In genomic region chr11:15828241-15828903, GRCh38 we compare ENCODE assay signal across 28 cellular contexts.
DNase-seq lines count a peak whose midpoint lies in the region; ATAC-seq, FAIRE-seq and TF ChIP-seq lines count a peak whose summit lies in the region.
"Had no signal": no experiment of that assay in that cellular context is flagged by ENCODE, and none has a peak within 500 bp of the region (broad histone marks: within the 10 kb centered on the region; RNA-seq: fewer than 3 reads in every experiment).

No MANE protein-coding gene starts in this region.

- H3K79me2 ChIP-seq in astrocyte (ENCODE audit: insufficient read depth, low read length) = no peaks in the 10 kb centered on the region
- H3K79me2 ChIP-seq: hepatocyte had no signal

- no peaks in the 10 kb centered on the region for H3K27me3 Mint-ChIP-seq in astrocyte (ENCODE audit: low read depth, unreplicated experiment)

- intact Hi-C loops in heart right ventricle (cut with DNase I) = loop anchor here in 4 of 10 donors (5.0 to 10.0 kb wide), 3 partner anchors 156 to 784 kb away; no protein-coding TSS in a partner anchor

- H3K27me3 ChIP-seq in astrocyte (ENCODE audit: insufficient read depth, low read length) (no peaks in the 10 kb centered on the region), heart right ventricle (no peaks in the 10 kb centered on the region)
- H3K27me3 ChIP-seq: BLaER1, colonic mucosa, foreskin keratinocyte, hepatocyte, neutrophil, transverse colon had no signal

- H3K27ac ChIP-seq in astrocyte (ENCODE audit: low read depth, low read length) (no peak overlapping the region), heart right ventricle (peak overlapping the region in 9 of 10 donors; percentile 11 to 81 (median 48))
- H3K27ac ChIP-seq: BLaER1, colonic mucosa, foreskin keratinocyte, hepatocyte, neutrophil, transverse colon had no signal

- H3K36me3 ChIP-seq in astrocyte (ENCODE audit: insufficient read depth, low read length) (no peaks in the 10 kb centered on the region), heart right ventricle (no peaks in the 10 kb centered on the region)
- H3K36me3 ChIP-seq: BLaER1, colonic mucosa, HAP-1, neutrophil, transverse colon had no signal

- H3K4me3 Mint-ChIP-seq in astrocyte (ENCODE audit: unreplicated experiment) = no peak overlapping the region
- H3K4me3 Mint-ChIP-seq: activated naive CD4-positive, alpha-beta T cell treated with anti-CD3 and anti-CD28 coated beads for 36 hours; effector memory CD8-positive, alpha-beta T cell had no signal

- H3K4me2 ChIP-seq in astrocyte (ENCODE audit: low read length) = no peak overlapping the region
- H3K4me2 ChIP-seq: BLaER1, hepatocyte had no signal

- H3K4me1 Mint-ChIP-seq in astrocyte (ENCODE audit: low read depth, unreplicated experiment) = peaks cover 17% of the 10 kb centered on the region

- no peak overlapping the region for H3K27ac Mint-ChIP-seq in astrocyte (ENCODE audit: unreplicated experiment)
- H3K27ac Mint-ChIP-seq: activated naive CD4-positive, alpha-beta T cell treated with anti-CD3 and anti-CD28 coated beads for 36 hours; effector memory CD8-positive, alpha-beta T cell had no signal

- no peaks in the 10 kb centered on the region for H3K9me3 Mint-ChIP-seq in astrocyte (ENCODE audit: unreplicated experiment)
- H3K9me3 Mint-ChIP-seq: activated naive CD4-positive, alpha-beta T cell treated with anti-CD3 and anti-CD28 coated beads for 36 hours had no signal

- no peaks in the 10 kb centered on the region for H3K36me3 Mint-ChIP-seq in astrocyte (ENCODE audit: low read depth, unreplicated experiment)

- H3K9me3 ChIP-seq in astrocyte (ENCODE audit: insufficient read depth, low read depth, low read length) (no peaks in the 10 kb centered on the region), heart right ventricle (no peaks in the 10 kb centered on the region)
- H3K9me3 ChIP-seq: BLaER1, colonic mucosa, HAP-1, neutrophil, transverse colon had no signal

- 59 to 65% methylated on average over 10 of the region's 10 CpGs for WGBS in heart right ventricle, 2 donors

- peak overlapping the region; percentile 15 for H2AFZ ChIP-seq in astrocyte (ENCODE audit: low read depth, low read length)
- H2AFZ ChIP-seq: hepatocyte had no signal

- H3K4me1 ChIP-seq in astrocyte (ENCODE audit: insufficient read depth, low read length) = peaks cover 27% of the 10 kb centered on the region
- H3K4me1 ChIP-seq in heart right ventricle = peaks cover 3 to 62% (median 32%) of the 10 kb centered on the region in 9 donors
- H3K4me1 ChIP-seq: colonic mucosa, foreskin keratinocyte, HAP-1 had no signal

- DNase-seq in COLO829 (ENCODE audit: low spot score) (peak; percentile 74), astrocyte (ENCODE audit: low read depth) (no peak), heart right ventricle (peak in 1 of 2 donors; percentile 27), pons (ENCODE audit: low spot score) (peak; percentile 70), HT-29 (ENCODE audit: low spot score) (no peak), GM19239 (ENCODE audit: insufficient read length, low spot score) (no peak)
- DNase-seq: ACHN; activated CD4-positive, alpha-beta T cell treated with anti-CD3 and anti-CD28 coated beads, Interleukin-2, amount 50 U/mL, for 48 hours; activated naive CD4-positive, alpha-beta T cell treated with anti-CD3 and anti-CD28 coated beads for 36 hours; colonic mucosa; effector memory CD8-positive, alpha-beta T cell; foreskin keratinocyte; GDM1; mesenchymal stem cell; NCI-H1436; NCI-H524; stimulated activated CD4-positive, alpha-beta T cell treated with anti-CD3 and anti-CD28 coated beads, Interleukin-1b, Interleukin-23, amount 100 ng/mL, for 48 hours; transverse colon had no signal

- H3K9ac ChIP-seq in astrocyte (ENCODE audit: low read length) = no peak overlapping the region
- H3K9ac ChIP-seq: BLaER1 had no signal

- H4K20me1 ChIP-seq in astrocyte (ENCODE audit: insufficient read depth, low read length) = no peaks in the 10 kb centered on the region
- H4K20me1 ChIP-seq: BLaER1 had no signal

- no peak for TF ChIP-seq CTCF in astrocyte (IDR thresholded peaks at IDR 0.05; ENCODE audit: insufficient read depth, low read depth, low read length)
- no peak for TF ChIP-seq CTCF in heart right ventricle (IDR thresholded peaks at IDR 0.05)

- peak; percentile 32 to 77 (median 59) for ATAC-seq in heart right ventricle
- ATAC-seq in HG03095 (IDR thresholded peaks at IDR 0.05; ENCODE audit: unreplicated experiment) = no peak
- ATAC-seq in GM18868 (IDR thresholded peaks at IDR 0.05; ENCODE audit: unreplicated experiment) = no peak
- ATAC-seq: effector memory CD8-positive, alpha-beta T cell; foreskin keratinocyte had no signal

- H3K4me3 ChIP-seq in astrocyte (ENCODE audit: insufficient read depth, low read depth, low read length) (no peak overlapping the region), heart right ventricle (no peak overlapping the region)
- H3K4me3 ChIP-seq: BLaER1, colonic mucosa, HAP-1, hepatocyte, skin epidermis, transverse colon had no signal

- FAIRE-seq in astrocyte (lab: Jason Lieb, UNC) (no peak), GM19239 (lab: Jason Lieb, UNC) (no peak)
- FAIRE-seq: bronchial epithelial cell, RCC 7860, TTC549 had no signal

Comparison
In these comparisons a context has a peak if more than half of its experiments do, and no peak if none do; other contexts are left out.
1. DNase-seq: peak in COLO829 (single experiment) and pons (single experiment); none in astrocyte (single experiment), HT-29 (single experiment) and GM19239 (single experiment).
2. ATAC-seq: peak in heart right ventricle (8 of 8); none in HG03095 (single experiment) and GM18868 (single experiment).